Comparison of ENCODE assay signal across 1 cellular context in the genomic region with DNA sequence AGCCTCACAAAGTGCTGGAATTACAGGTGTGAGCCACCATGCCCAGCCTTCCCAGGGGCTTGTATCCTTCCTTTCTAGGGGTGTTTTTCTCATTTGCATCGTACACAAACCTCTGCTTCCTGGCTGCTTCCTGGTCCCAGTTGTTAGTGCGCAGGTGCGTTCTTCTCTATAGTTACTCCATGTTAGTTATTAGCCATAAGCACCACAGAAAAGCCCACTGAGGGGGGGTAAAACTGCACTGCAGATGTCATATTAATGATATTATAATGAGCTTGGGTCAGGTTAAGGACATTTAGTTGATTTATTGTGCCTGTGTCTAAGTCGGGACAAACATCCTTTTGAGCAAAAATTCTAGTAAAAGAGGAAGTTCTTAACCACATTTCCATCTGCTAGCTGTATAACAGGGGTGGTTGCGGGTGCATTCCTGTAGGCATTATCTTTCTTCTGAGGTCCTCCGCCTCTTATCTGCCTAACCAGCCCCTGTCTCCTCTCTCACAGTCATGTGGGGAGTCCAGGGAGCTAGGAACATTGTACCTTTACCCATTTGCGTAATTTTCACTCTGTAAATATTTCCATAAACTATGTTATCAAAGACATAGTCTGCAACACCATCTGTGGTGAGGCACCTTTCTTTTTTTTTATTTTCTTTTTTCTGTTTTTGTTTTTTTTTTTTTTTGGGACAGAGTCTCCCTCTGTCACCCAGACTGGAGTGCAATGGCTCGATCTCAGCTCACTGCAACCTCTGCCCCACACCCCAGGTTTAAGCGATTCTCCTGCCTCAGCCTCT.
A peak's percentile ranks its signal among the peaks of the same experiment; 100 is the strongest.
TF ChIP-seq lines count a peak whose summit lies in the region.

No MANE protein-coding gene starts in this region.

TF ChIP-seq in K562, 482 proteins besides CTCF, POLR2A, EP300 and RAD21 (continued from another document and continues in another):
- TF ChIP-seq CREB3 (tag; conservative IDR thresholded peaks at IDR 0.05; ENCODE audit: low read depth) (peak; percentile 97), TAF1 (IDR thresholded peaks at IDR 0.05; ENCODE audit: control insufficient read depth, extremely low read depth, insufficient read depth, low read length, severe bottlenecking) (peak; percentile 43), ATF1 (CRISPR knock-in tag; IDR thresholded peaks at IDR 0.05) (no peak), ATF1 (tag; IDR thresholded peaks at IDR 0.05) (peak; percentile 76), SRSF7 (optimal IDR thresholded peaks at IDR 0.05; ENCODE audit: low read depth, low read length) (no peak), ETV6 (IDR thresholded peaks at IDR 0.05; ENCODE audit: borderline replicate concordance in 1 of 2, low read depth in 2 of 2, low read length in 1 of 2) (peak in 1 of 2 experiments; percentile 90; a peak in 2 of 4 replicates), ETV6 (CRISPR knock-in tag; IDR thresholded peaks at IDR 0.05; ENCODE audit: borderline replicate concordance) (no peak), ARID1B (IDR thresholded peaks at IDR 0.05) (peak; percentile 99), MEF2A (IDR thresholded peaks at IDR 0.05; ENCODE audit: control insufficient read depth, low read depth, low read length) (peak; percentile 44; the same call in 1 of the 2 replicates), ZNF431 (CRISPR knock-in tag; IDR thresholded peaks at IDR 0.05) (no peak), ZNF232 (CRISPR knock-in tag; IDR thresholded peaks at IDR 0.05) (no peak), SOX6 (IDR thresholded peaks at IDR 0.05) (peak; percentile 97), ZNF766 (CRISPR knock-in tag; conservative IDR thresholded peaks at IDR 0.05) (peak; percentile 93), ZSCAN32 (CRISPR knock-in tag; IDR thresholded peaks at IDR 0.05) (no peak), JUN (IDR thresholded peaks at IDR 0.05; ENCODE audit: borderline replicate concordance, low read depth, low read length) (0 out of 2 replicates have a peak, but pooled peaks have one; percentile 22), JUN (CRISPR knock-in tag; IDR thresholded peaks at IDR 0.05; ENCODE audit: borderline replicate concordance) (no peak), ZNF280A (IDR thresholded peaks at IDR 0.05; ENCODE audit: low read depth, partially characterized antibody) (no peak), ZNF445 (CRISPR knock-in tag; IDR thresholded peaks at IDR 0.05; ENCODE audit: low read depth) (peak; percentile 99), ZNF551 (CRISPR knock-in tag; IDR thresholded peaks at IDR 0.05) (no peak), FOXJ2 (tag; IDR thresholded peaks at IDR 0.05) (no peak), IRF2 (CRISPR knock-in tag; IDR thresholded peaks at IDR 0.05) (no peak), MED1 (CRISPR knock-in tag; IDR thresholded peaks at IDR 0.05; ENCODE audit: borderline replicate concordance) (no peak), PHB2 (IDR thresholded peaks at IDR 0.05; ENCODE audit: low read depth) (peak; percentile 73), KLF6 (CRISPR knock-in tag; IDR thresholded peaks at IDR 0.05; ENCODE audit: borderline replicate concordance) (peak; percentile 93), HMBOX1 (IDR thresholded peaks at IDR 0.05) (peak; percentile 95), RBM17 (IDR thresholded peaks at IDR 0.05; ENCODE audit: borderline replicate concordance, low read depth, low read length) (no peak), ZNF644 (tag; IDR thresholded peaks at IDR 0.05; ENCODE audit: low read depth) (peak; percentile 95), GATA2 (CRISPR knock-in tag; IDR thresholded peaks at IDR 0.05) (peak; percentile 95), ATF7 (IDR thresholded peaks at IDR 0.05) (peak; percentile 85), ELF2 (CRISPR knock-in tag; IDR thresholded peaks at IDR 0.05) (peak; percentile 71; the same call in 1 of the 2 replicates), ILF3 (IDR thresholded peaks at IDR 0.05; ENCODE audit: borderline replicate concordance) (0 out of 2 replicates have a peak, but pooled peaks have one; percentile 63), MXI1 (IDR thresholded peaks at IDR 0.05; ENCODE audit: low read depth, low read length) (no peak), NR1H2 (CRISPR knock-in tag; IDR thresholded peaks at IDR 0.05) (no peak), ZNF274 (IDR thresholded peaks at IDR 0.05; ENCODE audit: borderline replicate concordance, low read depth, low read length) (peak; percentile 51; the same call in 1 of the 2 replicates), HDAC3 (IDR thresholded peaks at IDR 0.05; ENCODE audit: borderline replicate concordance, partially characterized antibody) (peak; percentile 96)
- TF ChIP-seq, protein P1, sequence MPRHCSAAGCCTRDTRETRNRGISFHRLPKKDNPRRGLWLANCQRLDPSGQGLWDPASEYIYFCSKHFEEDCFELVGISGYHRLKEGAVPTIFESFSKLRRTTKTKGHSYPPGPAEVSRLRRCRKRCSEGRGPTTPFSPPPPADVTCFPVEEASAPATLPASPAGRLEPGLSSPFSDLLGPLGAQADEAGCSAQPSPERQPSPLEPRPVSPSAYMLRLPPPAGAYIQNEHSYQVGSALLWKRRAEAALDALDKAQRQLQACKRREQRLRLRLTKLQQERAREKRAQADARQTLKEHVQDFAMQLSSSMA (CRISPR knock-in tag; IDR thresholded peaks at IDR 0.05), result no peak
- TF ChIP-seq, protein P2, sequence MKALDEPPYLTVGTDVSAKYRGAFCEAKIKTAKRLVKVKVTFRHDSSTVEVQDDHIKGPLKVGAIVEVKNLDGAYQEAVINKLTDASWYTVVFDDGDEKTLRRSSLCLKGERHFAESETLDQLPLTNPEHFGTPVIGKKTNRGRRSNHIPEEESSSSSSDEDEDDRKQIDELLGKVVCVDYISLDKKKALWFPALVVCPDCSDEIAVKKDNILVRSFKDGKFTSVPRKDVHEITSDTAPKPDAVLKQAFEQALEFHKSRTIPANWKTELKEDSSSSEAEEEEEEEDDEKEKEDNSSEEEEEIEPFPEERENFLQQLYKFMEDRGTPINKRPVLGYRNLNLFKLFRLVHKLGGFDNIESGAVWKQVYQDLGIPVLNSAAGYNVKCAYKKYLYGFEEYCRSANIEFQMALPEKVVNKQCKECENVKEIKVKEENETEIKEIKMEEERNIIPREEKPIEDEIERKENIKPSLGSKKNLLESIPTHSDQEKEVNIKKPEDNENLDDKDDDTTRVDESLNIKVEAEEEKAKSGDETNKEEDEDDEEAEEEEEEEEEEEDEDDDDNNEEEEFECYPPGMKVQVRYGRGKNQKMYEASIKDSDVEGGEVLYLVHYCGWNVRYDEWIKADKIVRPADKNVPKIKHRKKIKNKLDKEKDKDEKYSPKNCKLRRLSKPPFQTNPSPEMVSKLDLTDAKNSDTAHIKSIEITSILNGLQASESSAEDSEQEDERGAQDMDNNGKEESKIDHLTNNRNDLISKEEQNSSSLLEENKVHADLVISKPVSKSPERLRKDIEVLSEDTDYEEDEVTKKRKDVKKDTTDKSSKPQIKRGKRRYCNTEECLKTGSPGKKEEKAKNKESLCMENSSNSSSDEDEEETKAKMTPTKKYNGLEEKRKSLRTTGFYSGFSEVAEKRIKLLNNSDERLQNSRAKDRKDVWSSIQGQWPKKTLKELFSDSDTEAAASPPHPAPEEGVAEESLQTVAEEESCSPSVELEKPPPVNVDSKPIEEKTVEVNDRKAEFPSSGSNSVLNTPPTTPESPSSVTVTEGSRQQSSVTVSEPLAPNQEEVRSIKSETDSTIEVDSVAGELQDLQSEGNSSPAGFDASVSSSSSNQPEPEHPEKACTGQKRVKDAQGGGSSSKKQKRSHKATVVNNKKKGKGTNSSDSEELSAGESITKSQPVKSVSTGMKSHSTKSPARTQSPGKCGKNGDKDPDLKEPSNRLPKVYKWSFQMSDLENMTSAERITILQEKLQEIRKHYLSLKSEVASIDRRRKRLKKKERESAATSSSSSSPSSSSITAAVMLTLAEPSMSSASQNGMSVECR (CRISPR knock-in tag; IDR thresholded peaks at IDR 0.05), result no peak
- TF ChIP-seq, protein P3, sequence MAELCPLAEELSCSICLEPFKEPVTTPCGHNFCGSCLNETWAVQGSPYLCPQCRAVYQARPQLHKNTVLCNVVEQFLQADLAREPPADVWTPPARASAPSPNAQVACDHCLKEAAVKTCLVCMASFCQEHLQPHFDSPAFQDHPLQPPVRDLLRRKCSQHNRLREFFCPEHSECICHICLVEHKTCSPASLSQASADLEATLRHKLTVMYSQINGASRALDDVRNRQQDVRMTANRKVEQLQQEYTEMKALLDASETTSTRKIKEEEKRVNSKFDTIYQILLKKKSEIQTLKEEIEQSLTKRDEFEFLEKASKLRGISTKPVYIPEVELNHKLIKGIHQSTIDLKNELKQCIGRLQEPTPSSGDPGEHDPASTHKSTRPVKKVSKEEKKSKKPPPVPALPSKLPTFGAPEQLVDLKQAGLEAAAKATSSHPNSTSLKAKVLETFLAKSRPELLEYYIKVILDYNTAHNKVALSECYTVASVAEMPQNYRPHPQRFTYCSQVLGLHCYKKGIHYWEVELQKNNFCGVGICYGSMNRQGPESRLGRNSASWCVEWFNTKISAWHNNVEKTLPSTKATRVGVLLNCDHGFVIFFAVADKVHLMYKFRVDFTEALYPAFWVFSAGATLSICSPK (IDR thresholded peaks at IDR 0.05; ENCODE audit: borderline replicate concordance), result no peak
- TF ChIP-seq, protein P4, sequence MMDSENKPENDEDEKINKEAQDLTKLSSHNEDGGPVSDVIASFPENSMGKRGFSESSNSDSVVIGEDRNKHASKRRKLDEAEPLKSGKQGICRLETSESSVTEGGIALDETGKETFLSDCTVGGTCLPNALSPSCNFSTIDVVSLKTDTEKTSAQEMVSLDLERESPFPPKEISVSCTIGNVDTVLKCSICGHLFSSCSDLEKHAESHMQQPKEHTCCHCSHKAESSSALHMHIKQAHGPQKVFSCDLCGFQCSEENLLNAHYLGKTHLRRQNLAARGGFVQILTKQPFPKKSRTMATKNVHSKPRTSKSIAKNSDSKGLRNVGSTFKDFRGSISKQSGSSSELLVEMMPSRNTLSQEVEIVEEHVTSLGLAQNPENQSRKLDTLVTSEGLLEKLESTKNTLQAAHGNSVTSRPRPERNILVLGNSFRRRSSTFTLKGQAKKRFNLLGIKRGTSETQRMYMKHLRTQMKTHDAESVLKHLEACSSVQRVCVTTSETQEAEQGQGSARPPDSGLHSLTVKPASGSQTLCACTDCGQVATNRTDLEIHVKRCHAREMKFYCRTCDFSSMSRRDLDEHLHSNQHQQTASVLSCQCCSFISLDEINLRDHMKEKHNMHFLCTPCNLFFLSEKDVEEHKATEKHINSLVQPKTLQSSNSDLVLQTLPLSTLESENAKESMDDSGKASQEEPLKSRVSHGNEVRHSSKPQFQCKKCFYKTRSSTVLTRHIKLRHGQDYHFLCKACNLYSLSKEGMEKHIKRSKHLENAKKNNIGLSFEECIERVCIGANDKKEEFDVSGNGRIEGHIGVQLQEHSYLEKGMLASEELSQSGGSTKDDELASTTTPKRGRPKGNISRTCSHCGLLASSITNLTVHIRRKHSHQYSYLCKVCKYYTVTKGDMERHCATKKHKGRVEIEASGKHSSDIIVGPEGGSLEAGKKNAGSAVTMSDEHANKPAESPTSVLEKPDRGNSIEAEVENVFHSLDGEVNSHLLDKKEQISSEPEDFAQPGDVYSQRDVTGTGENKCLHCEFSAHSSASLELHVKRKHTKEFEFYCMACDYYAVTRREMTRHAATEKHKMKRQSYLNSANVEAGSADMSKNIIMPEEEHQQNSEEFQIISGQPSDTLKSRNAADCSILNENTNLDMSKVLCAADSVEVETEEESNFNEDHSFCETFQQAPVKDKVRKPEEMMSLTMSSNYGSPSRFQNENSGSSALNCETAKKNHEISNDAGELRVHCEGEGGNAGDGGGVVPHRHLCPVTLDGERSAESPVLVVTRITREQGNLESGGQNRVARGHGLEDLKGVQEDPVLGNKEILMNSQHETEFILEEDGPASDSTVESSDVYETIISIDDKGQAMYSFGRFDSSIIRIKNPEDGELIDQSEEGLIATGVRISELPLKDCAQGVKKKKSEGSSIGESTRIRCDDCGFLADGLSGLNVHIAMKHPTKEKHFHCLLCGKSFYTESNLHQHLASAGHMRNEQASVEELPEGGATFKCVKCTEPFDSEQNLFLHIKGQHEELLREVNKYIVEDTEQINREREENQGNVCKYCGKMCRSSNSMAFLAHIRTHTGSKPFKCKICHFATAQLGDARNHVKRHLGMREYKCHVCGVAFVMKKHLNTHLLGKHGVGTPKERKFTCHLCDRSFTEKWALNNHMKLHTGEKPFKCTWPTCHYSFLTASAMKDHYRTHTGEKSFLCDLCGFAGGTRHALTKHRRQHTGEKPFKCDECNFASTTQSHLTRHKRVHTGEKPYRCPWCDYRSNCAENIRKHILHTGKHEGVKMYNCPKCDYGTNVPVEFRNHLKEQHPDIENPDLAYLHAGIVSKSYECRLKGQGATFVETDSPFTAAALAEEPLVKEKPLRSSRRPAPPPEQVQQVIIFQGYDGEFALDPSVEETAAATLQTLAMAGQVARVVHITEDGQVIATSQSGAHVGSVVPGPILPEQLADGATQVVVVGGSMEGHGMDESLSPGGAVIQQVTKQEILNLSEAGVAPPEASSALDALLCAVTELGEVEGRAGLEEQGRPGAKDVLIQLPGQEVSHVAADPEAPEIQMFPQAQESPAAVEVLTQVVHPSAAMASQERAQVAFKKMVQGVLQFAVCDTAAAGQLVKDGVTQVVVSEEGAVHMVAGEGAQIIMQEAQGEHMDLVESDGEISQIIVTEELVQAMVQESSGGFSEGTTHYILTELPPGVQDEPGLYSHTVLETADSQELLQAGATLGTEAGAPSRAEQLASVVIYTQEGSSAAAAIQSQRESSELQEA (IDR thresholded peaks at IDR 0.05; ENCODE audit: low read depth), result no peak
